Comparison of ENCODE assay signal across 1 cellular context in genomic region chr11:134253189-134253993, GRCh38.
A peak's percentile ranks its signal among the peaks of the same experiment; 100 is the strongest.
TF ChIP-seq lines count a peak whose summit lies in the region.

ACAD8 (plus strand) TSS chr11:134253568; CDS start chr11:134253601, 33 bp downstream.
THYN1 (minus strand) TSS chr11:134253352; CDS start chr11:134252882, 470 bp downstream.

TF ChIP-seq in HepG2, 621 proteins besides CTCF, POLR2A, EP300 and RAD21 (continued from another document and continues in another):
- peak; percentile 49; the same call in 1 of the 2 replicates for TF ChIP-seq TFE3 (CRISPR knock-in tag; IDR thresholded peaks at IDR 0.05)
- TF ChIP-seq SSRP1 (CRISPR knock-in tag; IDR thresholded peaks at IDR 0.05) = no peak
- no peak; the same call in 1 of the 2 replicates for TF ChIP-seq KDM4B (CRISPR knock-in tag; IDR thresholded peaks at IDR 0.05)
- no peak; the same call in 1 of the 2 replicates for TF ChIP-seq ZNF34 (CRISPR knock-in tag; IDR thresholded peaks at IDR 0.05; ENCODE audit: borderline replicate concordance)
- TF ChIP-seq ZNF550 (CRISPR knock-in tag; IDR thresholded peaks at IDR 0.05; ENCODE audit: borderline replicate concordance) = no peak
- no peak for TF ChIP-seq DNMT3B (CRISPR knock-in tag; conservative IDR thresholded peaks at IDR 0.05)
- TF ChIP-seq ZSCAN5A (CRISPR knock-in tag; IDR thresholded peaks at IDR 0.05; ENCODE audit: borderline replicate concordance) = no peak
- no peak; the same call in 1 of the 2 replicates for TF ChIP-seq CHD2 (IDR thresholded peaks at IDR 0.05; ENCODE audit: low read depth, low read length)
- TF ChIP-seq NR0B2 (CRISPR knock-in tag; IDR thresholded peaks at IDR 0.05) = peak; percentile 33; the same call in 1 of the 2 replicates
- no peak for TF ChIP-seq REL (CRISPR knock-in tag; conservative IDR thresholded peaks at IDR 0.05)
- TF ChIP-seq ZNF280B (CRISPR knock-in tag; IDR thresholded peaks at IDR 0.05; ENCODE audit: borderline replicate concordance) = no peak; the same call in 1 of the 2 replicates
- TF ChIP-seq PBX3 (CRISPR knock-in tag; IDR thresholded peaks at IDR 0.05; ENCODE audit: borderline replicate concordance) = no peak
- no peak for TF ChIP-seq ZNF800 (CRISPR knock-in tag; IDR thresholded peaks at IDR 0.05)
- TF ChIP-seq ZNF225 (CRISPR knock-in tag; IDR thresholded peaks at IDR 0.05) = no peak
- TF ChIP-seq NFKB2 (CRISPR knock-in tag; IDR thresholded peaks at IDR 0.05; ENCODE audit: borderline replicate concordance) = no peak; the same call in 1 of the 2 replicates
- no peak for TF ChIP-seq MAFK (conservative IDR thresholded peaks at IDR 0.05 in 1 of 2, IDR thresholded peaks at IDR 0.05 in 1 of 2; ENCODE audit: low read length in 2 of 2)
- no peak for TF ChIP-seq BHLHE40 (IDR thresholded peaks at IDR 0.05; ENCODE audit: low read length)
- no peak for TF ChIP-seq EHMT2 (IDR thresholded peaks at IDR 0.05; ENCODE audit: borderline replicate concordance, low read depth, low read length)
- TF ChIP-seq ARID2 (CRISPR knock-in tag; IDR thresholded peaks at IDR 0.05; ENCODE audit: borderline replicate concordance) = no peak
- TF ChIP-seq FOSL1 (CRISPR knock-in tag; IDR thresholded peaks at IDR 0.05; ENCODE audit: borderline replicate concordance) = no peak
- TF ChIP-seq ZNF446 (CRISPR knock-in tag; IDR thresholded peaks at IDR 0.05) = peak; percentile 49; the same call in 1 of the 2 replicates
- 0 out of 2 replicates have a peak, but pooled peaks have one; percentile 45 for TF ChIP-seq IKZF5 (CRISPR knock-in tag; IDR thresholded peaks at IDR 0.05)
- peak; percentile 56; the same call in 1 of the 2 replicates for TF ChIP-seq ZSCAN31 (CRISPR knock-in tag; IDR thresholded peaks at IDR 0.05; ENCODE audit: low read depth)
- TF ChIP-seq ZHX2 (IDR thresholded peaks at IDR 0.05; ENCODE audit: low read depth) = peak; percentile 71
- TF ChIP-seq ZHX2 (CRISPR knock-in tag; IDR thresholded peaks at IDR 0.05; ENCODE audit: borderline replicate concordance) = no peak
- TF ChIP-seq FUBP1 (CRISPR knock-in tag; IDR thresholded peaks at IDR 0.05; ENCODE audit: borderline replicate concordance) = peak; percentile 55; the same call in 1 of the 2 replicates
- peak; percentile 38; the same call in 1 of the 2 replicates for TF ChIP-seq ZNF556 (CRISPR knock-in tag; IDR thresholded peaks at IDR 0.05; ENCODE audit: borderline replicate concordance)
- no peak for TF ChIP-seq ZKSCAN5 (CRISPR knock-in tag; IDR thresholded peaks at IDR 0.05)
- TF ChIP-seq NR3C1 (CRISPR knock-in tag; IDR thresholded peaks at IDR 0.05) = no peak
- no peak for TF ChIP-seq ZKSCAN1 (IDR thresholded peaks at IDR 0.05; ENCODE audit: low read length)
- TF ChIP-seq KLF11 (CRISPR knock-in tag; IDR thresholded peaks at IDR 0.05) = peak; percentile 82; the same call in 1 of the 2 replicates
- TF ChIP-seq NR2F6 (IDR thresholded peaks at IDR 0.05) = no peak
- TF ChIP-seq NR2F6 (CRISPR knock-in tag; IDR thresholded peaks at IDR 0.05) = peak; percentile 19; the same call in 1 of the 2 replicates
- 0 out of 2 replicates have a peak, but pooled peaks have one; percentile 84 for TF ChIP-seq ZNF136 (CRISPR knock-in tag; IDR thresholded peaks at IDR 0.05; ENCODE audit: low read depth)
- TF ChIP-seq TEAD3 (CRISPR knock-in tag; optimal IDR thresholded peaks at IDR 0.05; ENCODE audit: borderline replicate concordance) = peak; percentile 59
- no peak for TF ChIP-seq GLMP (CRISPR knock-in tag; IDR thresholded peaks at IDR 0.05; ENCODE audit: borderline replicate concordance)
- TF ChIP-seq ZNF160 (CRISPR knock-in tag; IDR thresholded peaks at IDR 0.05) = 0 out of 2 replicates have a peak, but pooled peaks have one; percentile 35
- TF ChIP-seq U2AF1 (optimal IDR thresholded peaks at IDR 0.05; ENCODE audit: low read depth, low read length) = no peak
- TF ChIP-seq ZC3H13 (CRISPR knock-in tag; IDR thresholded peaks at IDR 0.05) = no peak
- TF ChIP-seq HMG20A (CRISPR knock-in tag; IDR thresholded peaks at IDR 0.05; ENCODE audit: borderline replicate concordance) = no peak
- no peak for TF ChIP-seq RFXANK (CRISPR knock-in tag; IDR thresholded peaks at IDR 0.05)
- no peak for TF ChIP-seq ZNF263 (CRISPR knock-in tag; IDR thresholded peaks at IDR 0.05)
- no peak for TF ChIP-seq CBX1 (IDR thresholded peaks at IDR 0.05; ENCODE audit: low read depth)
- no peak for TF ChIP-seq ZNF20 (CRISPR knock-in tag; IDR thresholded peaks at IDR 0.05)
- TF ChIP-seq PCBP1 (IDR thresholded peaks at IDR 0.05; ENCODE audit: borderline replicate concordance, low read depth, low read length) = 0 out of 2 replicates have a peak, but pooled peaks have one; percentile 36
- TF ChIP-seq MED8 (CRISPR knock-in tag; IDR thresholded peaks at IDR 0.05; ENCODE audit: insufficient replicate concordance) = no peak
